10 cellular contexts compared by ENCODE assay signal in genomic region chr3:108894981-108895380, GRCh38. TPM values are rescaled to one million over a fixed set of nuclear protein-coding genes. Genes with fewer than 3 reads are reported as not detected.
"Had no signal": no experiment of that assay in that cellular context is flagged by ENCODE, and none has a peak within 500 bp of the region (broad histone marks: within the 10 kb centered on the region; RNA-seq: fewer than 3 reads in every experiment).

No MANE protein-coding gene starts in this region.

- H3K27ac ChIP-seq: HL-60, KMS-11 had no signal

- H3K4me3 Mint-ChIP-seq: GM23338, H9, IgD-negative memory B cell had no signal

- H3K9me3 Mint-ChIP-seq: GM23338, H9, IgD-negative memory B cell had no signal

- H3K4me1 Mint-ChIP-seq: GM23338, H9 had no signal

- H3K36me3 Mint-ChIP-seq: IgD-negative memory B cell had no signal

- H3K27me3 Mint-ChIP-seq: IgD-negative memory B cell had no signal

- H3K4me3 ChIP-seq: GM23338 had no signal

- H3K4me2 ChIP-seq: GM23338, KMS-11 had no signal

- H3K27ac Mint-ChIP-seq: GM23338, H9, IgD-negative memory B cell had no signal

- ATAC-seq: GM23338, HepG2 had no signal

- DNase-seq: H9, HCEC 1CT, KBM-7 had no signal

- H2AFZ ChIP-seq: GM23338 had no signal

- H3K9ac ChIP-seq: KMS-11 had no signal

RNA-seq across cellular contexts. Expression of gene GUCA1C, which starts 58.7 kb away (rescaled TPM):
- total RNA-seq: GM23338, H1, H9, HepG2, HT1080 had no signal
- polyA plus RNA-seq: GM23338, H1, HepG2, IgD-negative memory B cell had no signal
